ENCODE assay signal across 19 cellular contexts in genomic region chr2:9364373-9364772, GRCh38. TPM values are rescaled to one million over a fixed set of nuclear protein-coding genes. Genes with fewer than 3 reads are reported as not detected.
A peak's percentile ranks its signal among the peaks of the same experiment; 100 is the strongest.
DNase-seq lines count a peak whose midpoint lies in the region; ATAC-seq, FAIRE-seq and TF ChIP-seq lines count a peak whose summit lies in the region.
"Had no signal": no experiment of that assay in that cellular context is flagged by ENCODE, and none has a peak within 500 bp of the region (broad histone marks: within the 10 kb centered on the region; RNA-seq: fewer than 3 reads in every experiment).

No MANE protein-coding gene starts in this region.

- H3K36me3 Mint-ChIP-seq in activated T-helper 17 cell treated with anti-CD3 and anti-CD28 coated beads, Interleukin-2, amount 50 U/mL, for 72 hours (ENCODE audit: low read depth), result no peaks in the 10 kb centered on the region
- H3K36me3 Mint-ChIP-seq: CD4-positive, alpha-beta memory T cell had no signal

- FAIRE-seq in HepG2 (lab: Jason Lieb, UNC) (no peak), endothelial cell of umbilical vein (lab: Jason Lieb, UNC) (peak; percentile 24)
- FAIRE-seq: GM12892, H54, HTR-8/SVneo had no signal

- no peak for TF ChIP-seq RAD21 in HepG2 (CRISPR knock-in tag; IDR thresholded peaks at IDR 0.05)

- WGBS in HepG2 (ENCODE audit: low lambda C conversion rate), result 88% methylated on average over 4 of the region's 4 CpGs
- WGBS in right lobe of liver (ENCODE audit: insufficient coverage, low coverage, low lambda C conversion rate, missing lambda C conversion rate), result 76% methylated on average over 3 of the region's 4 CpGs

- H3K4me3 Mint-ChIP-seq in activated T-helper 17 cell treated with anti-CD3 and anti-CD28 coated beads, Interleukin-2, amount 50 U/mL, for 72 hours, result no peak overlapping the region
- H3K4me3 Mint-ChIP-seq: CD14-positive monocyte; CD4-positive, alpha-beta memory T cell had no signal

- no peaks in the 10 kb centered on the region for H3K9me3 Mint-ChIP-seq in activated T-helper 17 cell treated with anti-CD3 and anti-CD28 coated beads, Interleukin-2, amount 50 U/mL, for 72 hours
- H3K9me3 Mint-ChIP-seq: CD14-positive monocyte had no signal

- no peaks in the 10 kb centered on the region for H3K79me2 ChIP-seq in HepG2 (ENCODE audit: insufficient read depth, low read length)
- no peaks in the 10 kb centered on the region for H3K79me2 ChIP-seq in endothelial cell of umbilical vein (ENCODE audit: control insufficient read depth, insufficient read depth, low read length)

- H3K27me3 ChIP-seq in HepG2 (ENCODE audit: control insufficient read depth in 1 of 2, insufficient read depth in 2 of 2, low read length in 2 of 2) (no peaks in the 10 kb centered on the region), right lobe of liver (no peaks in the 10 kb centered on the region), endothelial cell of umbilical vein (ENCODE audit: control insufficient read depth in 2 of 2, insufficient read depth in 2 of 2, low read length in 2 of 2) (no peaks in the 10 kb centered on the region)
- H3K27me3 ChIP-seq: BLaER1 had no signal

- H3K9ac ChIP-seq in HepG2 (ENCODE audit: insufficient read depth, low read depth, low read length) (no peak overlapping the region), endothelial cell of umbilical vein (replicated peaks; ENCODE audit: extremely low read depth, insufficient read depth, low read length) (no peak overlapping the region)
- H3K9ac ChIP-seq: BLaER1, KMS-11 had no signal

- no peaks in the 10 kb centered on the region for H3K9me1 ChIP-seq in endothelial cell of umbilical vein (replicated peaks; ENCODE audit: control insufficient read depth, extremely low read depth, insufficient read depth, low read length)

- H3K4me3 ChIP-seq in HepG2 (replicated peaks in 1 of 3; ENCODE audit: insufficient read depth in 1 of 3, low read depth in 2 of 3, low read length in 3 of 3) (no peak overlapping the region), right lobe of liver (no peak overlapping the region), endothelial cell of umbilical vein (replicated peaks in 1 of 3; ENCODE audit: insufficient read depth in 1 of 3, low read depth in 1 of 3, low read length in 3 of 3) (no peak overlapping the region)
- H3K4me3 ChIP-seq: BLaER1, GM23248 had no signal

- TF ChIP-seq POLR2A in HepG2 (IDR thresholded peaks at IDR 0.05; ENCODE audit: insufficient read depth in 1 of 2, low read depth in 2 of 2, low read length in 2 of 2), result no peak
- TF ChIP-seq POLR2A in right lobe of liver (IDR thresholded peaks at IDR 0.05), result no peak
- no peak for TF ChIP-seq POLR2A in endothelial cell of umbilical vein (IDR thresholded peaks at IDR 0.05; ENCODE audit: low read depth, low read length)

- dilution Hi-C loops in endothelial cell of umbilical vein (cut with MboI; ENCODE audit: extremely low pct_ligation_motif_present, low sequenced_read_pairs), result loop anchor here (25.0 kb wide), 1 partner anchor 202 kb away; no protein-coding TSS in a partner anchor

- H3K27ac Mint-ChIP-seq in activated T-helper 17 cell treated with anti-CD3 and anti-CD28 coated beads, Interleukin-2, amount 50 U/mL, for 72 hours, result peak overlapping the region; percentile 11
- H3K27ac Mint-ChIP-seq: CD14-positive monocyte; CD4-positive, alpha-beta memory T cell had no signal

- CTCF ChIA-PET in HepG2 (lab: Yijun Ruan, JAX; ENCODE audit: low intra/inter-chr PET ratio, low total read pairs), result no interaction called here
- CTCF ChIA-PET in endothelial cell of umbilical vein (lab: Charles Lee), result interaction anchor here (0.9 to 3.7 kb wide), 5 partner anchors 9 to 222 kb away, joined by 3 to 16 read pairs (median 3); no protein-coding TSS in a partner anchor

- no peaks in the 10 kb centered on the region for H3K4me1 Mint-ChIP-seq in activated T-helper 17 cell treated with anti-CD3 and anti-CD28 coated beads, Interleukin-2, amount 50 U/mL, for 72 hours
- H3K4me1 Mint-ChIP-seq: CD14-positive monocyte; CD4-positive, alpha-beta memory T cell had no signal

- H4K20me1 ChIP-seq in HepG2 (ENCODE audit: insufficient read depth, low read length) (no peaks in the 10 kb centered on the region), endothelial cell of umbilical vein (replicated peaks; ENCODE audit: control insufficient read depth, extremely low read depth, insufficient read depth, low read length) (no peaks in the 10 kb centered on the region)
- H4K20me1 ChIP-seq: BLaER1 had no signal

- H3K4me2 ChIP-seq in HepG2 (ENCODE audit: low read depth, low read length) (no peak overlapping the region), endothelial cell of umbilical vein (ENCODE audit: insufficient read depth, low read length) (no peak overlapping the region)
- H3K4me2 ChIP-seq: BLaER1, KMS-11 had no signal

- H3K27me3 Mint-ChIP-seq in activated T-helper 17 cell treated with anti-CD3 and anti-CD28 coated beads, Interleukin-2, amount 50 U/mL, for 72 hours, result peaks cover 17% of the 10 kb centered on the region

- intact Hi-C loops in HepG2 (cut with micrococcal nuclease; ENCODE audit: unreplicated experiment) (no loop called here), right lobe of liver (cut with DNase I) (no loop called here), endothelial cell of umbilical vein (cut with micrococcal nuclease) (no loop called here)

- in situ Hi-C loops in HepG2 (cut with HindIII; ENCODE audit: extremely low pct_ligation_motif_present, low pct_unique_long_range_greater_than_20kb) (no loop called here), ACHN (cut with HindIII; ENCODE audit: low pct_ligation_motif_present, low pct_unique_long_range_greater_than_20kb, low sequenced_read_pairs) (no loop called here)

- TF ChIP-seq EP300 in HepG2 (IDR thresholded peaks at IDR 0.05; ENCODE audit: low read depth in 2 of 2, low read length in 2 of 2) (no peak), HepG2 (CRISPR knock-in tag; IDR thresholded peaks at IDR 0.05; ENCODE audit: borderline replicate concordance) (no peak)

- H3K36me3 ChIP-seq in HepG2 (replicated peaks in 1 of 2; ENCODE audit: control insufficient read depth in 1 of 2, insufficient read depth in 2 of 2, low read length in 2 of 2) (peaks cover 5 to 44% of the 10 kb centered on the region in 2 experiments; a peak in 4 of 5 replicates), right lobe of liver (no peaks in the 10 kb centered on the region), endothelial cell of umbilical vein (ENCODE audit: control insufficient read depth in 2 of 2, extremely low read depth in 1 of 2, insufficient read depth in 2 of 2, low read length in 2 of 2) (peaks cover 22 to 32% of the 10 kb centered on the region in 2 experiments)

- H3K9me3 ChIP-seq in HepG2 (ENCODE audit: low read length) (no peaks in the 10 kb centered on the region), right lobe of liver (no peaks in the 10 kb centered on the region), endothelial cell of umbilical vein (replicated peaks; ENCODE audit: control insufficient read depth, insufficient read depth, low read length) (no peaks in the 10 kb centered on the region)
- H3K9me3 ChIP-seq: BLaER1 had no signal

- ATAC-seq in HepG2, result no peak
- no peak for ATAC-seq in right lobe of liver
- ATAC-seq in activated T-helper 17 cell treated with anti-CD3 and anti-CD28 coated beads, Interleukin-2, amount 50 U/mL, for 72 hours (replicated peaks), result no peak
- no peak for ATAC-seq in HG02678 (IDR thresholded peaks at IDR 0.05; ENCODE audit: unreplicated experiment)
- ATAC-seq in GM19035 (IDR thresholded peaks at IDR 0.05; ENCODE audit: unreplicated experiment), result no peak

- POLR2A ChIA-PET in HepG2 (lab: Yijun Ruan, JAX) (interaction anchor here (1.1 to 2.4 kb wide), 6 partner anchors 14 to 130 kb away, joined by 3 to 20 read pairs (median 8); partner anchors contain the start of genes CPSF3 and ITGB1BP1), endothelial cell of umbilical vein (lab: Charles Lee) (interaction anchor here (0.6 kb wide), 1 partner anchor 222 kb away, joined by 3 read pairs; no protein-coding TSS in a partner anchor)

- H3K4me1 ChIP-seq in HepG2 (ENCODE audit: insufficient read depth, low read length) (peaks cover 28% of the 10 kb centered on the region), right lobe of liver (no peaks in the 10 kb centered on the region), endothelial cell of umbilical vein (ENCODE audit: control insufficient read depth, extremely low read depth, insufficient read depth, low read length) (peaks cover 7% of the 10 kb centered on the region)

- peak overlapping the region; percentile 41 for H3K27ac ChIP-seq in HepG2 (ENCODE audit: extremely low read length, insufficient read depth, low read length)
- H3K27ac ChIP-seq in right lobe of liver, result no peak overlapping the region
- no peak overlapping the region for H3K27ac ChIP-seq in endothelial cell of umbilical vein (ENCODE audit: insufficient read depth, low read depth, low read length)
- H3K27ac ChIP-seq: BLaER1, GM23248, KMS-11 had no signal

- DNase-seq in HepG2 (ENCODE audit: low spot score) (no peak), right lobe of liver (no peak), endothelial cell of umbilical vein (ENCODE audit: low read depth, low spot score) (no peak), ACHN (no peak)
- DNase-seq: CD4-positive, alpha-beta memory T cell; DMS153; DMS79; GDM1; GM23248; HCEC 1CT had no signal

- no peak for TF ChIP-seq CTCF in HepG2 (CRISPR knock-in tag; IDR thresholded peaks at IDR 0.05)
- TF ChIP-seq CTCF in right lobe of liver (IDR thresholded peaks at IDR 0.05), result no peak
- no peak for TF ChIP-seq CTCF in endothelial cell of umbilical vein (IDR thresholded peaks at IDR 0.05; ENCODE audit: extremely low read depth in 1 of 2, insufficient read depth in 1 of 2, low read depth in 1 of 2, low read length in 2 of 2)

- H2AFZ ChIP-seq in HepG2 (ENCODE audit: low read length), result no peak overlapping the region
- H2AFZ ChIP-seq in endothelial cell of umbilical vein (ENCODE audit: low read depth, low read length), result no peak overlapping the region
- H2AFZ ChIP-seq: GM23248 had no signal

- BruUV-seq in HepG2 (replicated peaks; lab: Mats Ljungman, UMichigan) (no TSS peak), endothelial cell of umbilical vein (replicated peaks; lab: Mats Ljungman, UMichigan) (no TSS peak)

RNA-seq across cellular contexts. Expression of gene ITGB1BP1, which starts 59.0 kb away (rescaled TPM):
- total RNA-seq in HepG2 (2016; rRNA removed; fragmentation: Illumina TruSeq; extraction: Trizol) (108 and 125 TPM in 2 replicates), right lobe of liver (10 to 100 TPM in 5 of 6 experiments, 1 to 10 TPM in 1; 9.6 to 28.5 (median 20.8) TPM), endothelial cell of umbilical vein (95.5 and 170 TPM in 2 replicates)
- total RNA-seq in HepG2 (2016; cell fraction: cytosol; rRNA removed; fragmentation: Illumina TruSeq; extraction: Trizol; ENCODE audit: low read depth), result 430 and 468 TPM in 2 replicates
- 111 and 112 TPM in 2 replicates for total RNA-seq in HepG2 (2016; cell fraction: insoluble cytoplasmic fraction; rRNA removed; fragmentation: Illumina TruSeq; extraction: Trizol)
- total RNA-seq in HepG2 (2016; cell fraction: membrane; rRNA removed; fragmentation: Illumina TruSeq; extraction: Trizol), result 377 and 404 TPM in 2 replicates
- total RNA-seq in HepG2 (2016; cell fraction: nucleus; rRNA removed; fragmentation: Illumina TruSeq; extraction: Trizol), result 50.0 and 51.9 TPM in 2 replicates
- polyA plus RNA-seq in HepG2 (2011; rRNA removed) (83.6 and 106 TPM in 2 replicates), endothelial cell of umbilical vein (43.3 and 45.0 TPM in 2 replicates)
- polyA plus RNA-seq in HepG2 (2011; cell fraction: cytosol; rRNA removed), result 45.2 and 54.1 TPM in 2 replicates
- 41.6 and 57.5 TPM in 2 replicates for polyA plus RNA-seq in HepG2 (2011; cell fraction: nucleus; rRNA removed)
- polyA plus RNA-seq in HepG2 (2012), result 89.6 and 111 TPM in 2 replicates
- 797 and 956 TPM in 2 replicates for polyA plus RNA-seq in HepG2 (2016; cell fraction: cytosol; fragmentation: Illumina TruSeq; extraction: Trizol; ENCODE audit: low read depth)
- polyA plus RNA-seq in HepG2 (2016; cell fraction: insoluble cytoplasmic fraction; fragmentation: Illumina TruSeq; extraction: Trizol; ENCODE audit: low read depth), result 170 and 179 TPM in 2 replicates
- 570 and 618 TPM in 2 replicates for polyA plus RNA-seq in HepG2 (2016; cell fraction: membrane; fragmentation: Illumina TruSeq; extraction: Trizol; ENCODE audit: low read depth)
- polyA plus RNA-seq in HepG2 (2016; cell fraction: nucleus; fragmentation: Illumina TruSeq; extraction: Trizol; ENCODE audit: insufficient read depth, low read depth), result 135 and 136 TPM in 2 replicates
- 13.3 and 35.9 TPM in 2 replicates for polyA minus RNA-seq in HepG2 (2011; rRNA and poly(A)+ RNA removed; ENCODE audit: low replicate concordance)
- 17.3 and 20.8 TPM in 2 replicates for polyA minus RNA-seq in HepG2 (2011; cell fraction: cytosol; rRNA and poly(A)+ RNA removed)
- 21.0 and 23.9 TPM in 2 replicates for polyA minus RNA-seq in HepG2 (2011; cell fraction: nucleus; rRNA and poly(A)+ RNA removed)
- total RNA-seq in activated T-helper 17 cell treated with anti-CD3 and anti-CD28 coated beads, Interleukin-2, amount 50 U/mL, for 72 hours, result 100 to 1,000 TPM; 109 to 310 TPM
- polyA plus RNA-seq in endothelial cell of umbilical vein (2011; cell fraction: cytosol; rRNA removed), result 77.1 and 81.9 TPM in 2 replicates
- 60.3 and 66.0 TPM in 2 replicates for polyA plus RNA-seq in endothelial cell of umbilical vein (2011; cell fraction: nucleus; rRNA removed)
- 135 and 188 TPM in 2 replicates for polyA plus RNA-seq in endothelial cell of umbilical vein (2012)
- 22.1 and 25.2 TPM in 2 replicates for polyA minus RNA-seq in endothelial cell of umbilical vein
- 55.0 TPM for polyA minus RNA-seq in endothelial cell of umbilical vein (2011; cell fraction: cytosol; rRNA and poly(A)+ RNA removed)
- 11.1 and 14.7 TPM in 2 replicates for polyA minus RNA-seq in endothelial cell of umbilical vein (2011; cell fraction: nucleus; rRNA and poly(A)+ RNA removed)

RNA-seq across cellular contexts. Expression of gene CPSF3, which starts 59.1 kb away (rescaled TPM):
- total RNA-seq in HepG2 (2016; rRNA removed; fragmentation: Illumina TruSeq; extraction: Trizol), result 93.0 and 128 TPM in 2 replicates
- total RNA-seq in HepG2 (2016; cell fraction: cytosol; rRNA removed; fragmentation: Illumina TruSeq; extraction: Trizol; ENCODE audit: low read depth), result 24.5 and 26.5 TPM in 2 replicates
- total RNA-seq in HepG2 (2016; cell fraction: insoluble cytoplasmic fraction; rRNA removed; fragmentation: Illumina TruSeq; extraction: Trizol), result 91.7 and 127 TPM in 2 replicates
- total RNA-seq in HepG2 (2016; cell fraction: membrane; rRNA removed; fragmentation: Illumina TruSeq; extraction: Trizol), result 45.4 and 49.2 TPM in 2 replicates
- total RNA-seq in HepG2 (2016; cell fraction: nucleus; rRNA removed; fragmentation: Illumina TruSeq; extraction: Trizol), result 50.4 and 54.8 TPM in 2 replicates
- polyA plus RNA-seq in HepG2 (2011; rRNA removed), result 15.5 and 19.8 TPM in 2 replicates
- 10.9 and 15.9 TPM in 2 replicates for polyA plus RNA-seq in HepG2 (2011; cell fraction: cytosol; rRNA removed)
- polyA plus RNA-seq in HepG2 (2011; cell fraction: nucleus; rRNA removed), result 36.6 and 50.3 TPM in 2 replicates
- polyA plus RNA-seq in HepG2 (2012), result 39.8 and 75.3 TPM in 2 replicates
- polyA plus RNA-seq in HepG2 (2016; cell fraction: cytosol; fragmentation: Illumina TruSeq; extraction: Trizol; ENCODE audit: low read depth), result 14.0 and 15.0 TPM in 2 replicates
- polyA plus RNA-seq in HepG2 (2016; cell fraction: insoluble cytoplasmic fraction; fragmentation: Illumina TruSeq; extraction: Trizol; ENCODE audit: low read depth), result 101 and 102 TPM in 2 replicates
- 26.2 and 28.6 TPM in 2 replicates for polyA plus RNA-seq in HepG2 (2016; cell fraction: membrane; fragmentation: Illumina TruSeq; extraction: Trizol; ENCODE audit: low read depth)
- 54.3 and 60.5 TPM in 2 replicates for polyA plus RNA-seq in HepG2 (2016; cell fraction: nucleus; fragmentation: Illumina TruSeq; extraction: Trizol; ENCODE audit: insufficient read depth, low read depth)
- polyA minus RNA-seq in HepG2 (2011; rRNA and poly(A)+ RNA removed; ENCODE audit: low replicate concordance), result 13.4 and 22.8 TPM in 2 replicates
- polyA minus RNA-seq in HepG2 (2011; cell fraction: cytosol; rRNA and poly(A)+ RNA removed), result 24.7 and 28.4 TPM in 2 replicates
- 43.6 and 53.1 TPM in 2 replicates for polyA minus RNA-seq in HepG2 (2011; cell fraction: nucleus; rRNA and poly(A)+ RNA removed)
- 10 to 100 TPM; 10.6 to 21.2 (median 11.7) TPM for total RNA-seq in right lobe of liver
- total RNA-seq in activated T-helper 17 cell treated with anti-CD3 and anti-CD28 coated beads, Interleukin-2, amount 50 U/mL, for 72 hours, result 10 to 100 TPM; 34.5 to 53.8 TPM
- total RNA-seq in endothelial cell of umbilical vein, result 35.6 and 37.1 TPM in 2 replicates
- 12.2 and 13.7 TPM in 2 replicates for polyA plus RNA-seq in endothelial cell of umbilical vein
- 22.7 and 23.4 TPM in 2 replicates for polyA plus RNA-seq in endothelial cell of umbilical vein (2011; cell fraction: cytosol; rRNA removed)
- 37.7 and 44.9 TPM in 2 replicates for polyA plus RNA-seq in endothelial cell of umbilical vein (2011; cell fraction: nucleus; rRNA removed)
- 46.4 and 56.3 TPM in 2 replicates for polyA plus RNA-seq in endothelial cell of umbilical vein (2012)
- polyA minus RNA-seq in endothelial cell of umbilical vein, result 16.1 and 19.1 TPM in 2 replicates
- polyA minus RNA-seq in endothelial cell of umbilical vein (2011; cell fraction: cytosol; rRNA and poly(A)+ RNA removed), result 30.6 TPM
- polyA minus RNA-seq in endothelial cell of umbilical vein (2011; cell fraction: nucleus; rRNA and poly(A)+ RNA removed), result 19.9 and 20.3 TPM in 2 replicates
